Comparison of ENCODE assay signal across 9 cellular contexts in genomic region chr12:84911331-84912190, GRCh38. TPM values are rescaled to one million over a fixed set of nuclear protein-coding genes. Genes with fewer than 3 reads are reported as not detected.
A peak's percentile ranks its signal among the peaks of the same experiment; 100 is the strongest.
DNase-seq lines count a peak whose midpoint lies in the region; ATAC-seq, FAIRE-seq and TF ChIP-seq lines count a peak whose summit lies in the region.
"Had no signal": no experiment of that assay in that cellular context is flagged by ENCODE, and none has a peak within 500 bp of the region (broad histone marks: within the 10 kb centered on the region; RNA-seq: fewer than 3 reads in every experiment).

No MANE protein-coding gene starts in this region.

- TF ChIP-seq CTCF in heart left ventricle (IDR thresholded peaks at IDR 0.05) (no peak), pancreas (IDR thresholded peaks at IDR 0.05) (no peak)

- H3K9me3 ChIP-seq in heart left ventricle = no peaks in the 10 kb centered on the region
- no peaks in the 10 kb centered on the region for H3K9me3 ChIP-seq in pancreas

- no peaks in the 10 kb centered on the region for H3K36me3 ChIP-seq in heart left ventricle
- no peaks in the 10 kb centered on the region for H3K36me3 ChIP-seq in pancreas

- no peak for FAIRE-seq in pancreas (lab: Jason Lieb, UNC)

- DNase-seq in activated T-cell treated with anti-CD3 and anti-CD28 coated beads, Interleukin-2, amount 50 U/mL, for 48 hours = peak; percentile 19 to 24
- DNase-seq in activated T-cell treated with anti-CD3 and anti-CD28 coated beads, Interleukin-2, amount 50 U/mL, for 1 hour = no peak
- DNase-seq in NCI-H345 (lab: John Stamatoyannopoulos, UW) (peak; percentile 77), amniotic epithelial cell (ENCODE audit: low read depth) (peak; percentile 88), heart left ventricle (peak in 1 of 5 donors; percentile 58), pancreas (peak in 4 of 6 donors; percentile 11 to 62 (median 29))
- DNase-seq: DND-41 had no signal

- no peak for TF ChIP-seq POLR2A in heart left ventricle (IDR thresholded peaks at IDR 0.05)

- H3K27me3 ChIP-seq in heart left ventricle (peaks cover 11 to 62% (median 41%) of the 10 kb centered on the region in 9 donors), pancreas (peaks cover 0 to 29% (median 4%) of the 10 kb centered on the region in 4 donors)

- WGBS in heart left ventricle, 4 donors = 0 to 3% (median 1%) methylated on average over 44 to 46 of the region's 46 CpGs
- WGBS in pancreas, 2 donors = 0 to 1% methylated on average over 46 of the region's 46 CpGs

- ATAC-seq in heart left ventricle = peak in 2 of 4 donors; percentile 22 to 42
- ATAC-seq in pancreas = peak; percentile 24 to 74 (median 60)
- no peak for ATAC-seq in GM19467 (IDR thresholded peaks at IDR 0.05; ENCODE audit: unreplicated experiment)
- ATAC-seq in HG03135 (IDR thresholded peaks at IDR 0.05; ENCODE audit: unreplicated experiment) = no peak

- H3K4me3 ChIP-seq in heart left ventricle (peak overlapping the region in 11 of 12 donors; percentile 14 to 51 (median 37)), pancreas (peak overlapping the region in 3 of 4 donors; percentile 10 to 44 (median 32))

- peaks cover 0 to 27% (median 4%) of the 10 kb centered on the region in 12 donors for H3K4me1 ChIP-seq in heart left ventricle
- H3K4me1 ChIP-seq in pancreas = peaks cover 0 to 13% (median 10%) of the 10 kb centered on the region in 3 donors

- H3K27ac ChIP-seq in heart left ventricle (no peak overlapping the region), pancreas (no peak overlapping the region)

- intact Hi-C loops in heart left ventricle (cut with DNase I) = no loop called here
- intact Hi-C loops in pancreas (cut with DNase I) = no loop called here

RNA-seq across cellular contexts. Expression of gene SLC6A15, which starts 1.0 kb away (rescaled TPM):
- not detected for total RNA-seq in heart left ventricle
- polyA plus RNA-seq in heart left ventricle = not detected
- total RNA-seq in pancreas = not detected
- polyA plus RNA-seq in pancreas = under 1 TPM in 1 of 2 donors, not detected in 1; 0.07 TPM

Comparison
In these comparisons a context has a peak if more than half of its experiments do, and no peak if none do; other contexts are left out.
1. ATAC-seq: peak in pancreas (4 of 4); none in GM19467 (single experiment) and HG03135 (single experiment).